Comparison of ENCODE assay signal across 8 cellular contexts in the genomic region with DNA sequence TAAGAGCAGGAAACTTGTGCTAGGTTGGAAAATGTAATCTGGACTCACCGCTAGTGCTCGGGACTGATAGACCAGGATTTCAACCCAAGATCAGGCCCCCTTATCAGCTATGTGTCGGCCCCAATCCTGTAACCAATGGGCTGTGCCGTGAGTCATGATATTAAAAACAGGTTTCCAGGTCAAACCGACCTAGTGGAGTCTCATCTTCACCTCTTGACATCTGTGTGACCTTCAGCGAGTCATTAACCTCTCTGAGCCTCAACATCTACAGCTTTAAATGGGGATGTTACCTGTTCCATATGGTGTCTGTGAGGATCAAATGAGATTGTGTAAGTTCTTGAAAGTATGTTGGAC. TPM values are rescaled to one million over a fixed set of nuclear protein-coding genes. Genes with fewer than 3 reads are reported as not detected.
DNase-seq lines count a peak whose midpoint lies in the region; FAIRE-seq and TF ChIP-seq lines count a peak whose summit lies in the region.

No MANE protein-coding gene starts in this region.

- no peak overlapping the region for H3K23ac ChIP-seq in H1 (ENCODE audit: insufficient read length)

- peak overlapping the region; percentile 84; the same call in 1 of the 2 replicates for H4K8ac ChIP-seq in H1 (ENCODE audit: extremely low read depth, insufficient read depth, low read length)

- DNase-seq in stimulated activated CD8-positive, alpha-beta memory T cell treated with anti-CD3 and anti-CD28 coated beads, Interleukin-7, amount 100 ng/mL, for 4 hours (ENCODE audit: low read depth in 2 of 2), result peak; percentile 8 to 11
- DNase-seq in stimulated activated CD8-positive, alpha-beta memory T cell treated with anti-CD3 and anti-CD28 coated beads, Interleukin-4, amount 100 ng/mL, for 48 hours, result no peak
- DNase-seq in H1 (ENCODE audit: low read depth in 1 of 2, low spot score in 2 of 2), result no peak
- DNase-seq in Ammon's horn (ENCODE audit: low spot score), result no peak
- DNase-seq in HT-29 (ENCODE audit: low spot score), result no peak
- no peak for DNase-seq in AML-193 (lab: John Stamatoyannopoulos, UW)

- peak overlapping the region; percentile 92 for H3K9ac ChIP-seq in OCI-LY1 (ENCODE audit: low read length)
- peak overlapping the region; percentile 69 to 81 (median 72) for H3K9ac ChIP-seq in H1 (replicated peaks in 1 of 4; ENCODE audit: extremely low read depth in 1 of 4, low read depth in 3 of 4, low read length in 3 of 4)
- peak overlapping the region; percentile 61 for H3K9ac ChIP-seq in neural cell (ENCODE audit: low read length)

- TF ChIP-seq EP300 in H1 (IDR thresholded peaks at IDR 0.05; ENCODE audit: borderline replicate concordance in 1 of 2, low read depth in 2 of 2, low read length in 2 of 2) (no peak), neural cell (conservative IDR thresholded peaks at IDR 0.05; ENCODE audit: poor library complexity, severe bottlenecking) (no peak)

- H4K91ac ChIP-seq in H1 (replicated peaks; ENCODE audit: insufficient read length, low read length), result no peak overlapping the region

- no peak for TF ChIP-seq RAD21 in H1 (IDR thresholded peaks at IDR 0.05 in 1 of 2, conservative IDR thresholded peaks at IDR 0.05 in 1 of 2; ENCODE audit: low read depth in 2 of 2, low read length in 2 of 2)
- TF ChIP-seq RAD21 in neural cell (conservative IDR thresholded peaks at IDR 0.05), result no peak

- H4K5ac ChIP-seq in H1 (ENCODE audit: insufficient read length, low read depth, low read length), result no peak overlapping the region

- no peak overlapping the region for H2BK120ac ChIP-seq in H1 (replicated peaks; ENCODE audit: low read depth, low read length)

- FAIRE-seq in H1 (lab: Jason Lieb, UNC), result no peak

- WGBS in H1 (ENCODE audit: extremely low coverage in 1 of 2, insufficient coverage in 1 of 2, insufficient read length in 1 of 2, insufficient replicate concordance in 2 of 2, low coverage in 1 of 2, low lambda C conversion rate in 2 of 2, missing lambda C conversion rate in 1 of 2), 2 experiments, result 8% methylated on average over 6 of the region's 6 CpGs; no CpG with 5 or more reads in 1 of the 2 experiments

- H3K27ac ChIP-seq in OCI-LY1 (ENCODE audit: low read depth, low read length, poor library complexity, severe bottlenecking) (peak overlapping the region; percentile 12), H1 (ENCODE audit: low read depth, low read length) (peak overlapping the region; percentile 64; the same call in 1 of the 2 replicates), neural cell (ENCODE audit: low read length) (no peak overlapping the region)

- no peaks in the 10 kb centered on the region for H3K9me3 ChIP-seq in OCI-LY1 (ENCODE audit: low read length)
- H3K9me3 ChIP-seq in H1 (ENCODE audit: insufficient read depth in 2 of 2, low read depth in 1 of 2, low read length in 1 of 2), result no peaks in the 10 kb centered on the region
- H3K9me3 ChIP-seq in neural cell (ENCODE audit: low read length), result no peaks in the 10 kb centered on the region

- H2BK20ac ChIP-seq in H1 (ENCODE audit: low read length), result no peak overlapping the region

- H4K20me1 ChIP-seq in OCI-LY1 (ENCODE audit: insufficient read depth, low read length) (no peaks in the 10 kb centered on the region), H1 (replicated peaks in 1 of 2; ENCODE audit: control insufficient read depth in 1 of 2, insufficient read depth in 2 of 2, low read length in 2 of 2) (peaks cover 2 to 3% of the 10 kb centered on the region in 2 experiments), neural cell (ENCODE audit: insufficient read depth) (no peaks in the 10 kb centered on the region)

- CTCF ChIA-PET in H1 (lab: Charles Lee; ENCODE audit: partially characterized antibody), result interaction anchor here (1.4 to 26.4 kb wide), 2 partner anchors 10 to 134 kb away, joined by 4 to 404 read pairs; a partner anchor contains a TSS

- TF ChIP-seq CTCF in OCI-LY1 (IDR thresholded peaks at IDR 0.05; ENCODE audit: low read length), result no peak
- TF ChIP-seq CTCF in H1 (IDR thresholded peaks at IDR 0.05; ENCODE audit: control extremely low read depth in 1 of 3, insufficient read depth in 1 of 3, low read depth in 1 of 3, low read length in 3 of 3), result no peak
- no peak for TF ChIP-seq CTCF in neural cell (IDR thresholded peaks at IDR 0.05; ENCODE audit: poor library complexity, severe bottlenecking)

- peaks cover 13% of the 10 kb centered on the region; the same call in 1 of the 2 replicates for H3K23me2 ChIP-seq in H1 (ENCODE audit: low read depth, low read length)

- 0 out of 2 replicates have a peak, but pooled peaks cover 4% of the 10 kb centered on the region for H3K79me1 ChIP-seq in H1 (ENCODE audit: low read depth, low read length)

- H3K4me1 ChIP-seq in OCI-LY1 (ENCODE audit: insufficient read depth, low read length, severe bottlenecking) (peaks cover 34% of the 10 kb centered on the region), H1 (replicated peaks in 1 of 4; ENCODE audit: control insufficient read depth in 3 of 4, insufficient read depth in 4 of 4, low read length in 3 of 4) (peaks cover 0 to 13% (median 2%) of the 10 kb centered on the region in 4 experiments; a peak in 3 of 7 replicates)

- H3K14ac ChIP-seq in H1 (ENCODE audit: insufficient read length), result no peak overlapping the region

- no peak overlapping the region for H3K4ac ChIP-seq in H1 (replicated peaks; ENCODE audit: insufficient read length, low read depth, low read length)

- H3K27me3 ChIP-seq in OCI-LY1 (ENCODE audit: insufficient read depth, low read length), result no peaks in the 10 kb centered on the region
- H3K27me3 ChIP-seq in H1 (replicated peaks in 1 of 4; ENCODE audit: control insufficient read depth in 3 of 4, extremely low read depth in 1 of 4, insufficient read depth in 3 of 4, low read length in 3 of 4), result no peaks in the 10 kb centered on the region
- H3K27me3 ChIP-seq in neural cell (ENCODE audit: insufficient read depth, low read depth, low read length), result no peaks in the 10 kb centered on the region

- no peak for TF ChIP-seq POLR2A in H1 (IDR thresholded peaks at IDR 0.05; ENCODE audit: control extremely low read depth in 1 of 2, low read depth in 2 of 2, low read length in 2 of 2)

- H2AFZ ChIP-seq in OCI-LY1 (ENCODE audit: low read length), result no peak overlapping the region
- H2AFZ ChIP-seq in H1 (ENCODE audit: low read length), result no peak overlapping the region
- H2AFZ ChIP-seq in neural cell (ENCODE audit: low read depth, low read length), result peak overlapping the region; percentile 53

- H2BK5ac ChIP-seq in H1 (ENCODE audit: low read depth, low read length), result peak overlapping the region; percentile 67; the same call in 1 of the 2 replicates

- peaks cover 47% of the 10 kb centered on the region for H3K79me2 ChIP-seq in OCI-LY1 (ENCODE audit: insufficient read depth, low read length)
- H3K79me2 ChIP-seq in H1 (ENCODE audit: control insufficient read depth in 1 of 2, insufficient read depth in 2 of 2, low read length in 2 of 2), result peaks cover 12 to 67% of the 10 kb centered on the region in 2 experiments
- peaks cover 27% of the 10 kb centered on the region for H3K79me2 ChIP-seq in neural cell (replicated peaks; ENCODE audit: insufficient read depth, low read length)

- no peak overlapping the region for H2AK5ac ChIP-seq in H1 (ENCODE audit: low read depth, low read length)

- H3K4me3 ChIP-seq in OCI-LY1 (ENCODE audit: low read depth, low read length, poor library complexity, severe bottlenecking), result peak overlapping the region; percentile 96
- peak overlapping the region; percentile 61 to 85 (median 77) for H3K4me3 ChIP-seq in H1 (ENCODE audit: extremely low read depth in 1 of 4, insufficient read depth in 2 of 4, low read depth in 3 of 4, low read length in 4 of 4)
- H3K4me3 ChIP-seq in neural cell (ENCODE audit: low read length), result peak overlapping the region; percentile 88

- H3K36me3 ChIP-seq in OCI-LY1 (ENCODE audit: insufficient read depth, low read length), result peaks cover 41% of the 10 kb centered on the region
- peaks cover 6 to 20% (median 16%) of the 10 kb centered on the region in 4 experiments for H3K36me3 ChIP-seq in H1 (ENCODE audit: control insufficient read depth in 2 of 4, insufficient read depth in 4 of 4, low read length in 3 of 4)
- no peaks in the 10 kb centered on the region for H3K36me3 ChIP-seq in neural cell (ENCODE audit: insufficient read depth, low read length)

- no peak overlapping the region for H3K56ac ChIP-seq in H1 (replicated peaks; ENCODE audit: insufficient read length, low read depth, low read length)

- no peak overlapping the region for H2BK12ac ChIP-seq in H1 (ENCODE audit: low read depth, low read length)

- no peaks in the 10 kb centered on the region for H3K9me2 ChIP-seq in OCI-LY1 (ENCODE audit: low read depth, low read length)
- H3K9me2 ChIP-seq in neural cell (ENCODE audit: insufficient read depth, low read length), result no peaks in the 10 kb centered on the region

- POLR2A ChIA-PET in H1 (lab: Charles Lee; ENCODE audit: partially characterized antibody), result interaction anchor here (0.8 to 1.9 kb wide), 3 partner anchors 11 to 66 kb away, joined by 3 to 7 read pairs (median 3); no protein-coding TSS in a partner anchor

- H3K4me2 ChIP-seq in OCI-LY1 (ENCODE audit: low read length) (peak overlapping the region; percentile 71), H1 (ENCODE audit: insufficient read depth in 1 of 2, low read depth in 2 of 2, low read length in 2 of 2) (peak overlapping the region; percentile 86 to 88), neural cell (ENCODE audit: low read length) (peak overlapping the region; percentile 42)

- no peak overlapping the region for H2BK15ac ChIP-seq in H1 (ENCODE audit: low read length)

- H3F3A ChIP-seq in OCI-LY1 (ENCODE audit: insufficient read depth, low read length) (no peaks in the 10 kb centered on the region), neural cell (ENCODE audit: insufficient read depth, low read length, poor library complexity, severe bottlenecking) (no peaks in the 10 kb centered on the region)

- H3K18ac ChIP-seq in H1 (ENCODE audit: extremely low read depth, low read length), result no peak overlapping the region

RNA-seq across cellular contexts. Expression of a gene that starts 0.5 kb away (rescaled TPM):
- 47.0 and 49.4 TPM in 2 replicates for total RNA-seq in H1 (2021; fragmentation: NEBNext Ultra II Directional; extraction: Animal tissue kit (Norgen Biotek cat#: 25700))
- polyA plus RNA-seq in H1 (2011; rRNA removed) (26.2 and 40.0 TPM in 2 replicates), neural cell (13.9 and 20.2 TPM in 2 replicates)
- 30.8 TPM for polyA plus RNA-seq in H1 (2011; cell fraction: cytosol; rRNA removed)
- 27.0 TPM for polyA plus RNA-seq in H1 (2011; cell fraction: nucleus; rRNA removed)
- 37.0 to 41.9 TPM (median 40.4 TPM) in 4 replicates for polyA plus RNA-seq in H1 (2012, experiment 1 of 2)
- 33.6 TPM for polyA plus RNA-seq in H1 (2012, experiment 2 of 2)
- polyA plus RNA-seq in H1 (2013, experiment 1 of 2), result 47.0 TPM
- 45.2 TPM for polyA plus RNA-seq in H1 (2013, experiment 2 of 2)
- polyA minus RNA-seq in H1 (2011; rRNA and poly(A)+ RNA removed), result 15.1 TPM in 2 replicates
- 23.6 TPM for polyA minus RNA-seq in H1 (2011; cell fraction: cytosol; rRNA and poly(A)+ RNA removed)
- 22.8 TPM for polyA minus RNA-seq in H1 (2011; cell fraction: nucleus; rRNA and poly(A)+ RNA removed)
- 9.5 and 13.0 TPM in 2 replicates for polyA minus RNA-seq in neural cell
- total RNA-seq in HT-29 (2014; rRNA removed; shearing (Covaris generic)), result 49.0 and 65.5 TPM in 2 replicates

RNA-seq across cellular contexts. Expression of a gene that starts 0.7 kb away (rescaled TPM):
- total RNA-seq in H1 (2021; fragmentation: NEBNext Ultra II Directional; extraction: Animal tissue kit (Norgen Biotek cat#: 25700)), result 13.1 and 14.3 TPM in 2 replicates
- 10.5 and 13.1 TPM in 2 replicates for polyA plus RNA-seq in H1 (2011; rRNA removed)
- 14.6 TPM for polyA plus RNA-seq in H1 (2011; cell fraction: cytosol; rRNA removed)
- 9.6 TPM for polyA plus RNA-seq in H1 (2011; cell fraction: nucleus; rRNA removed)
- 17.3 to 18.4 TPM (median 17.8 TPM) in 4 replicates for polyA plus RNA-seq in H1 (2012, experiment 1 of 2)
- 6.8 TPM for polyA plus RNA-seq in H1 (2012, experiment 2 of 2)
- polyA plus RNA-seq in H1 (2013, experiment 1 of 2), result 9.0 TPM
- 9.3 TPM for polyA plus RNA-seq in H1 (2013, experiment 2 of 2)
- 14.3 and 15.0 TPM in 2 replicates for polyA minus RNA-seq in H1 (2011; rRNA and poly(A)+ RNA removed)
- polyA minus RNA-seq in H1 (2011; cell fraction: cytosol; rRNA and poly(A)+ RNA removed), result 6.2 TPM
- polyA minus RNA-seq in H1 (2011; cell fraction: nucleus; rRNA and poly(A)+ RNA removed), result 7.2 TPM
- polyA plus RNA-seq in neural cell, result 5.3 and 7.7 TPM in 2 replicates
- 5.4 and 6.6 TPM in 2 replicates for polyA minus RNA-seq in neural cell
- 7.5 and 11.7 TPM in 2 replicates for total RNA-seq in HT-29 (2014; rRNA removed; shearing (Covaris generic))

Comparison
In these comparisons a context has a peak if more than half of its experiments do, and no peak if none do; other contexts are left out.
1. DNase-seq: peak in stimulated activated CD8-positive, alpha-beta memory T cell treated with anti-CD3 and anti-CD28 coated beads, Interleukin-7, amount 100 ng/mL, for 4 hours (2 of 2); none in stimulated activated CD8-positive, alpha-beta memory T cell treated with anti-CD3 and anti-CD28 coated beads, Interleukin-4, amount 100 ng/mL, for 48 hours (single experiment), H1 (0 of 2), Ammon's horn (single experiment), HT-29 (single experiment) and AML-193 (0 of 2).
2. Peak in every context shown above with its lines, with median percentiles within 50 percentile points of each other: H3K4me2 ChIP-seq, H3K4me3 ChIP-seq and H3K9ac ChIP-seq.